ENCODE assay signal across 29 cellular contexts in genomic region chr4:164803702-164804101, GRCh38. TPM values are rescaled to one million over a fixed set of nuclear protein-coding genes. Genes with fewer than 3 reads are reported as not detected.
"Had no signal": no experiment of that assay in that cellular context is flagged by ENCODE, and none has a peak within 500 bp of the region (broad histone marks: within the 10 kb centered on the region; RNA-seq: fewer than 3 reads in every experiment).

No MANE protein-coding gene starts in this region.

- H3K27ac ChIP-seq: hepatocyte, left ventricle myocardium inferior, pancreas, prostate gland, spleen, tibial nerve, vagina had no signal

- H3K4me2 ChIP-seq: hepatocyte had no signal

- H3K4me3 ChIP-seq: hepatocyte, left ventricle myocardium inferior, lung, pancreas, prostate gland, spleen, tibial nerve, vagina had no signal

- H3K9me3 ChIP-seq: left ventricle myocardium inferior, pancreas, prostate gland, spleen, tibial nerve, vagina had no signal

- DNase-seq: islet precursor cell; left ventricle myocardium inferior; mesendoderm; naive thymus-derived CD4-positive, alpha-beta T cell; nucleus accumbens; pancreas; posterior cingulate gyrus; retina; right cardiac atrium; small intestine; spleen; stimulated activated CD4-positive, alpha-beta T cell treated with anti-CD3 and anti-CD28 coated beads, Interleukin-4, amount 100 ng/mL, for 24 hours; stimulated activated naive CD4-positive, alpha-beta T cell; substantia nigra had no signal

- H2AFZ ChIP-seq: hepatocyte had no signal

- H3K4me1 ChIP-seq: left ventricle myocardium inferior, pancreas, prostate gland, spleen, tibial nerve, vagina had no signal

- H3K36me3 ChIP-seq: left ventricle myocardium inferior, pancreas, prostate gland, spleen, tibial nerve, vagina had no signal

- H3K79me2 ChIP-seq: hepatocyte had no signal

- FAIRE-seq: pancreas, small intestine had no signal

- ATAC-seq: naive thymus-derived CD4-positive, alpha-beta T cell; natural killer cell treated with Interleukin-12 subunit alpha and Interleukin-12 subunit beta and Interleukin-15 and Interleukin-18, amount 100 ng/mL, for 72 hours; pancreas; right cardiac atrium; sciatic nerve; stimulated activated effector memory CD8-positive, alpha-beta T cell treated with anti-CD3 and anti-CD28 coated beads, Interleukin-12 subunit alpha, Interleukin-12 subunit beta, amount 100 ng/mL, for 72 hours had no signal

- H3K27me3 ChIP-seq: hepatocyte, pancreas, spleen, tibial nerve, vagina had no signal

RNA-seq across cellular contexts. Expression of gene SMIM31, which starts 49.8 kb away (rescaled TPM):
- total RNA-seq: kidney epithelial cell; left ventricle myocardium inferior; lower leg skin; mesothelial cell of epicardium; mononuclear cell; naive thymus-derived CD4-positive, alpha-beta T cell; natural killer cell treated with Interleukin-12 subunit alpha and Interleukin-12 subunit beta and Interleukin-15 and Interleukin-18, amount 100 ng/mL, for 72 hours; osteoblast; right cardiac atrium; sciatic nerve; spleen; temporal lobe; tibial nerve; vagina had no signal
- polyA plus RNA-seq: naive thymus-derived CD4-positive, alpha-beta T cell; neural cell; right cardiac atrium; spleen had no signal
